In the genomic region with DNA sequence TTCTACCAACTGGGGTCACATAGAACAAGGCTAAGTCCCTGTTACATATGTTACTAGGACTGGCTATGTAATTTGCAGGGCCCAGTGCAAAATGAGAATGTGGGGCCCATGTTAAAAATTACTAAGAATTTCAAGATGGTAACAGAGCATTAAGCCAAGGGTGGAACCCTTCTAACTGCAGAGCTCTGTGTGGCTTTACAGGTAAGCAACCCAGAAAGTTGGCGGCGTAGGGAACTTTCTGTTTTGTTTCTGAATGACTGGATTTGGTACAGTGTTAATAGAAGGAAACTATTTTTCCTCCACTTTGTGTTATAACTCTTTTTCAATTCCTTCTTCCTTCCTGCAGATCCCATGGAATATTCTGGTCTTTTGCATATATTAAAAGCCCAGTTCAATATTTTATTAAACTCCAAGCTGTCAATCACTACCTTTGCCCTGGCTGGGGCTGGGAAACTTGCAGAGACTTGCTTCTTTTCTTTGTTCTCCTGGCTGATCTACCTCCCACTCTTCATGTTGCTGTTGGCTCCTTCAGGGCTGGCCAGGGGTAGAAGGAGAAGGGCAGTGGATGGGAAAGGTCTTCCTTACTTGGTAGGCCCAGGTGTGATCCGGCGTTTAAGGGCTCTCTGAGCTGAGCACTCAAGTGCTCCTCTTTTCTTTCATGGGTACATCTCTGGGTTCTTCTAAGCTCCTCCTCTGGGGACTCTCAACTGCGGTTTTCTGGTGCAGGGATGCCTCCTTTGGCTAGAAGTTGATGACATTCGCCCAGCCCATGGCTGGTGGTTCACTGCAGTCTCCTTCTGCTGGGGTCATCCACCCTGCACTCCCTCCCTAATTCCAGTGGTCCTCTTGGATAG, we compare ENCODE assay signal across 29 cellular contexts.
DNase-seq lines count a peak whose midpoint lies in the region; ATAC-seq and TF ChIP-seq lines count a peak whose summit lies in the region.
"Had no signal": no experiment of that assay in that cellular context is flagged by ENCODE, and none has a peak within 500 bp of the region (broad histone marks: within the 10 kb centered on the region; RNA-seq: fewer than 3 reads in every experiment).

No MANE protein-coding gene starts in this region.

- no peaks in the 10 kb centered on the region for H3K36me3 Mint-ChIP-seq in HFFc6 (ENCODE audit: low read depth)
- H3K36me3 Mint-ChIP-seq in natural killer cell treated with Interleukin-12 subunit alpha and Interleukin-12 subunit beta and Interleukin-15 and Interleukin-18, amount 100 ng/mL, for 72 hours: no peaks in the 10 kb centered on the region
- H3K36me3 Mint-ChIP-seq: activated naive CD8-positive, alpha-beta T cell treated with anti-CD3 and anti-CD28 coated beads, Interleukin-2, amount 10 ng/mL, durations not matched to agents 7 days and 5 days; natural killer cell; stimulated activated naive B cell treated with anti-CD40 and anti-IgM and Interleukin-4, amounts not matched to agents 10 μg/mL and 1 μg/mL and 100 μg/mL, for 72 hours had no signal

- H2AFZ ChIP-seq in PC-3 (ENCODE audit: low read length) (no peak overlapping the region), smooth muscle cell (ENCODE audit: low read depth) (no peak overlapping the region)

- H3K4me2 ChIP-seq in PC-3 (ENCODE audit: low read length): peak overlapping the region; percentile 42
- peak overlapping the region; percentile 72 for H3K4me2 ChIP-seq in smooth muscle cell

- TF ChIP-seq CTCF in HFFc6 (IDR thresholded peaks at IDR 0.05) (no peak), PC-3 (conservative IDR thresholded peaks at IDR 0.05; ENCODE audit: low read depth, low read length) (no peak), smooth muscle cell (IDR thresholded peaks at IDR 0.05; ENCODE audit: borderline replicate concordance, insufficient read depth, poor library complexity, severe bottlenecking) (no peak), upper lobe of right lung (IDR thresholded peaks at IDR 0.05) (no peak)

- H3K4me1 ChIP-seq in PC-3 (ENCODE audit: insufficient read depth, low read length) (peaks cover 53% of the 10 kb centered on the region), smooth muscle cell (ENCODE audit: low read depth) (no peaks in the 10 kb centered on the region), upper lobe of right lung (no peaks in the 10 kb centered on the region)
- H3K4me1 ChIP-seq: Caco-2, gastrocnemius medialis, Peyer's patch, SJCRH30 had no signal

- intact Hi-C loops in PC-3 (cut with micrococcal nuclease) (loop anchor here (5.0 kb wide), 2 partner anchors 46 to 211 kb away; no protein-coding TSS in a partner anchor), upper lobe of right lung (cut with DNase I) (no loop called here)

- DNase-seq in HFFc6 (no peak), PC-3 (no peak), epithelial cell of prostate (ENCODE audit: low read depth, low spot score) (no peak), smooth muscle cell (lab: John Stamatoyannopoulos, UW; ENCODE audit: unreplicated experiment) (no peak), NOMO-1 treated with dmso at 0.1 percent for 144 hours (lab: John Stamatoyannopoulos, UW; ENCODE audit: unreplicated experiment) (no peak), ACHN (no peak), upper lobe of right lung (no peak)
- no peak for DNase-seq in natural killer cell treated with Interleukin-12 subunit alpha and Interleukin-12 subunit beta and Interleukin-15 and Interleukin-18, amount 100 ng/mL, for 72 hours (ENCODE audit: low spot score)
- DNase-seq: activated CD4-positive, alpha-beta T cell treated with anti-CD3 and anti-CD28 coated beads for 4 hours; activated effector memory CD4-positive, alpha-beta T cell treated with anti-CD3 and anti-CD28 coated beads, Interleukin-2, amount 50 U/mL, for 16 hours; activated naive CD8-positive, alpha-beta T cell treated with anti-CD3 and anti-CD28 coated beads, Interleukin-2, amount 10 ng/mL, durations not matched to agents 7 days and 5 days; Caco-2; central memory CD4-positive, alpha-beta T cell; DND-41; esophagus squamous epithelium; gastrocnemius medialis; GF-D8; KBM-7; natural killer cell; NCI-H1930; NCI-H526; Peyer's patch; SJCRH30; stimulated activated naive B cell treated with anti-CD40 and anti-IgM and Interleukin-4, amounts not matched to agents 10 μg/mL and 1 μg/mL and 100 μg/mL, for 72 hours; T1000; WERI-Rb-1 had no signal

- no peaks in the 10 kb centered on the region for H3K79me2 ChIP-seq in PC-3 (ENCODE audit: low read length)
- no peaks in the 10 kb centered on the region for H3K79me2 ChIP-seq in smooth muscle cell (ENCODE audit: low read depth)

- peak overlapping the region; percentile 58 for H3K27ac Mint-ChIP-seq in HFFc6
- H3K27ac Mint-ChIP-seq in natural killer cell treated with Interleukin-12 subunit alpha and Interleukin-12 subunit beta and Interleukin-15 and Interleukin-18, amount 100 ng/mL, for 72 hours: no peak overlapping the region
- H3K27ac Mint-ChIP-seq: activated naive CD8-positive, alpha-beta T cell treated with anti-CD3 and anti-CD28 coated beads, Interleukin-2, amount 10 ng/mL, durations not matched to agents 7 days and 5 days; dendritic cell treated with granulocyte-macrophage colony-stimulating factor and Interleukin-4, amounts not matched to agents 40 ng/mL and 50 ng/mL, for 4 days; natural killer cell; stimulated activated naive B cell treated with anti-CD40 and anti-IgM and Interleukin-4, amounts not matched to agents 10 μg/mL and 1 μg/mL and 100 μg/mL, for 72 hours had no signal

- peak overlapping the region; percentile 53 for H3K9ac ChIP-seq in PC-3 (ENCODE audit: low read length)
- H3K9ac ChIP-seq in smooth muscle cell (ENCODE audit: low read depth): peak overlapping the region; percentile 29

- H3F3A ChIP-seq in PC-3 (ENCODE audit: low read length, unreplicated experiment): peaks cover 15% of the 10 kb centered on the region
- H3F3A ChIP-seq in smooth muscle cell (ENCODE audit: low read depth): no peaks in the 10 kb centered on the region

- in situ Hi-C loops in ACHN (cut with HindIII; ENCODE audit: low pct_ligation_motif_present, low pct_unique_long_range_greater_than_20kb, low sequenced_read_pairs): no loop called here

- no peaks in the 10 kb centered on the region for H3K9me3 Mint-ChIP-seq in HFFc6
- no peaks in the 10 kb centered on the region for H3K9me3 Mint-ChIP-seq in natural killer cell treated with Interleukin-12 subunit alpha and Interleukin-12 subunit beta and Interleukin-15 and Interleukin-18, amount 100 ng/mL, for 72 hours
- H3K9me3 Mint-ChIP-seq: activated naive CD8-positive, alpha-beta T cell treated with anti-CD3 and anti-CD28 coated beads, Interleukin-2, amount 10 ng/mL, durations not matched to agents 7 days and 5 days; dendritic cell treated with granulocyte-macrophage colony-stimulating factor and Interleukin-4, amounts not matched to agents 40 ng/mL and 50 ng/mL, for 4 days; natural killer cell; stimulated activated naive B cell treated with anti-CD40 and anti-IgM and Interleukin-4, amounts not matched to agents 10 μg/mL and 1 μg/mL and 100 μg/mL, for 72 hours had no signal

- no peaks in the 10 kb centered on the region for H3K36me3 ChIP-seq in PC-3 (ENCODE audit: low read depth, low read length)
- no peaks in the 10 kb centered on the region for H3K36me3 ChIP-seq in smooth muscle cell (ENCODE audit: low read depth)
- no peaks in the 10 kb centered on the region for H3K36me3 ChIP-seq in upper lobe of right lung
- H3K36me3 ChIP-seq: esophagus squamous epithelium, gastrocnemius medialis, MG63, Peyer's patch, SJCRH30, WERI-Rb-1 had no signal

- H3K27me3 ChIP-seq in PC-3 (ENCODE audit: low read length) (no peaks in the 10 kb centered on the region), smooth muscle cell (ENCODE audit: low read depth) (no peaks in the 10 kb centered on the region), upper lobe of right lung (no peaks in the 10 kb centered on the region)
- H3K27me3 ChIP-seq: esophagus squamous epithelium, gastrocnemius medialis, MG63, Peyer's patch, SJCRH30 had no signal

- no TSS peak for BruUV-seq in PC-3 (replicated peaks; lab: Mats Ljungman, UMichigan)

- POLR2A ChIA-PET in PC-3 (lab: Charles Lee; ENCODE audit: unreplicated experiment): interaction anchor here (0.6 kb wide), 1 partner anchor 300 kb away, joined by 4 read pairs; no protein-coding TSS in a partner anchor

- no peaks in the 10 kb centered on the region for H4K20me1 ChIP-seq in PC-3 (ENCODE audit: low read length)
- no peaks in the 10 kb centered on the region for H4K20me1 ChIP-seq in smooth muscle cell (ENCODE audit: low read depth)

- no peaks in the 10 kb centered on the region; the same call in 1 of the 2 replicates for H3K27me3 Mint-ChIP-seq in HFFc6 (ENCODE audit: insufficient read depth)
- H3K27me3 Mint-ChIP-seq in natural killer cell treated with Interleukin-12 subunit alpha and Interleukin-12 subunit beta and Interleukin-15 and Interleukin-18, amount 100 ng/mL, for 72 hours: peaks cover 12 to 19% of the 10 kb centered on the region in 2 donors

- H3K4me3 ChIP-seq in PC-3 (ENCODE audit: low read length) (no peak overlapping the region), smooth muscle cell (no peak overlapping the region), upper lobe of right lung (no peak overlapping the region)
- H3K4me3 ChIP-seq: esophagus squamous epithelium, gastrocnemius medialis, MG63, Peyer's patch, SJCRH30 had no signal

- H3K4me1 Mint-ChIP-seq in HFFc6 (ENCODE audit: low read depth): peaks cover 53% of the 10 kb centered on the region
- H3K4me1 Mint-ChIP-seq in natural killer cell treated with Interleukin-12 subunit alpha and Interleukin-12 subunit beta and Interleukin-15 and Interleukin-18, amount 100 ng/mL, for 72 hours (ENCODE audit: low read depth in 2 of 2): no peaks in the 10 kb centered on the region
- H3K4me1 Mint-ChIP-seq: activated naive CD8-positive, alpha-beta T cell treated with anti-CD3 and anti-CD28 coated beads, Interleukin-2, amount 10 ng/mL, durations not matched to agents 7 days and 5 days; natural killer cell had no signal

- 93% methylated on average over 6 of the region's 6 CpGs for WGBS in smooth muscle cell (ENCODE audit: low lambda C conversion rate)

- ATAC-seq in PC-3: no peak
- ATAC-seq in natural killer cell treated with Interleukin-12 subunit alpha and Interleukin-12 subunit beta and Interleukin-15 and Interleukin-18, amount 100 ng/mL, for 72 hours: no peak
- ATAC-seq in upper lobe of right lung: no peak
- ATAC-seq: natural killer cell had no signal

- H3K4me3 Mint-ChIP-seq in HFFc6: peak overlapping the region; percentile 56
- no peak overlapping the region for H3K4me3 Mint-ChIP-seq in natural killer cell treated with Interleukin-12 subunit alpha and Interleukin-12 subunit beta and Interleukin-15 and Interleukin-18, amount 100 ng/mL, for 72 hours
- H3K4me3 Mint-ChIP-seq: activated naive CD8-positive, alpha-beta T cell treated with anti-CD3 and anti-CD28 coated beads, Interleukin-2, amount 10 ng/mL, durations not matched to agents 7 days and 5 days; dendritic cell treated with granulocyte-macrophage colony-stimulating factor and Interleukin-4, amounts not matched to agents 40 ng/mL and 50 ng/mL, for 4 days; natural killer cell; stimulated activated naive B cell treated with anti-CD40 and anti-IgM and Interleukin-4, amounts not matched to agents 10 μg/mL and 1 μg/mL and 100 μg/mL, for 72 hours had no signal

- CTCF ChIA-PET in PC-3 (lab: Charles Lee): interaction anchor here (0.5 to 0.7 kb wide), 2 partner anchors 47 to 137 kb away, joined by 3 to 12 read pairs; no protein-coding TSS in a partner anchor

- H3K9me2 ChIP-seq in PC-3 (replicated peaks; ENCODE audit: low read length): no peaks in the 10 kb centered on the region

- H3K9me3 ChIP-seq in PC-3 (ENCODE audit: low read length) (no peaks in the 10 kb centered on the region), smooth muscle cell (replicated peaks; ENCODE audit: low read depth) (no peaks in the 10 kb centered on the region), upper lobe of right lung (no peaks in the 10 kb centered on the region)
- H3K9me3 ChIP-seq: Caco-2, esophagus squamous epithelium, gastrocnemius medialis, MG63, Peyer's patch, SJCRH30 had no signal

- H3K27ac ChIP-seq in PC-3 (ENCODE audit: low read length): peak overlapping the region; percentile 97
- peak overlapping the region; percentile 97 for H3K27ac ChIP-seq in epithelial cell of prostate
- peak overlapping the region; percentile 96 for H3K27ac ChIP-seq in smooth muscle cell (ENCODE audit: low read depth)
- H3K27ac ChIP-seq in upper lobe of right lung: no peak overlapping the region
- H3K27ac ChIP-seq: C4-2B, gastrocnemius medialis, Peyer's patch, SJCRH30, WERI-Rb-1 had no signal
